Comparison of ENCODE assay signal across 17 cellular contexts in genomic region chr10:132565516-132566209, GRCh38. TPM values are rescaled to one million over a fixed set of nuclear protein-coding genes. Genes with fewer than 3 reads are reported as not detected.
A peak's percentile ranks its signal among the peaks of the same experiment; 100 is the strongest.
DNase-seq lines count a peak whose midpoint lies in the region; ATAC-seq and TF ChIP-seq lines count a peak whose summit lies in the region.
"Had no signal": no experiment of that assay in that cellular context is flagged by ENCODE, and none has a peak within 500 bp of the region (broad histone marks: within the 10 kb centered on the region; RNA-seq: fewer than 3 reads in every experiment).

No MANE protein-coding gene starts in this region.

- H3K4me3 ChIP-seq in H7 (ENCODE audit: insufficient read depth, low read depth, low read length) (no peak overlapping the region), NB4 (ENCODE audit: low read depth, low read length) (no peak overlapping the region), spleen (no peak overlapping the region), tibial nerve (no peak overlapping the region)
- H3K4me3 ChIP-seq: SJCRH30 had no signal

- TF ChIP-seq CTCF in NB4 (IDR thresholded peaks at IDR 0.05; ENCODE audit: low read depth, low read length) (no peak), foreskin keratinocyte (conservative IDR thresholded peaks at IDR 0.05) (peak; percentile 31), spleen (IDR thresholded peaks at IDR 0.05 in 8 of 11, conservative IDR thresholded peaks at IDR 0.05 in 3 of 11) (no peak), tibial nerve (IDR thresholded peaks at IDR 0.05) (no peak), endothelial cell (IDR thresholded peaks at IDR 0.05; ENCODE audit: unreplicated experiment) (no peak)

- DNase-seq in H7 (peak; percentile 27), NB4 (ENCODE audit: low read depth) (peak; percentile 54), foreskin keratinocyte (peak in 1 of 2 donors; percentile 21), spleen (peak; percentile 29), tibial nerve (ENCODE audit: low spot score in 2 of 2) (no peak), endothelial cell (ENCODE audit: low spot score) (no peak)
- DNase-seq: BE2C; CD8-positive, alpha-beta memory T cell; KG1; MM.1S; NCI-H1417; NCI-H1930; NCI-H2171 treated with DMSO at 0.1 percent for 48 hours; NCI-H510A; SJCRH30 had no signal

- H3K27ac Mint-ChIP-seq in endothelial cell (ENCODE audit: unreplicated experiment): no peak overlapping the region
- H3K27ac Mint-ChIP-seq: CD8-positive, alpha-beta memory T cell had no signal

- no peak for TF ChIP-seq POLR2A in NB4 (IDR thresholded peaks at IDR 0.05; ENCODE audit: extremely low read depth, insufficient read length)
- TF ChIP-seq POLR2A in spleen (IDR thresholded peaks at IDR 0.05): no peak
- no peak for TF ChIP-seq POLR2A in tibial nerve (IDR thresholded peaks at IDR 0.05)

- ATAC-seq in foreskin keratinocyte (peak; percentile 47), HG03108 (IDR thresholded peaks at IDR 0.05; ENCODE audit: unreplicated experiment) (no peak)

- H3K36me3 ChIP-seq in H7 (replicated peaks; ENCODE audit: control insufficient read depth, insufficient read depth, low read length) (no peaks in the 10 kb centered on the region), spleen (peaks cover 0 to 8% (median 0%) of the 10 kb centered on the region in 6 donors), tibial nerve (no peaks in the 10 kb centered on the region)
- H3K36me3 ChIP-seq: BE2C, SJCRH30 had no signal

- H3K4me1 ChIP-seq in foreskin keratinocyte (no peaks in the 10 kb centered on the region), spleen (peaks cover 2 to 67% (median 29%) of the 10 kb centered on the region in 6 donors), tibial nerve (peaks cover 0 to 8% (median under 1%) of the 10 kb centered on the region in 4 donors)
- H3K4me1 ChIP-seq: BE2C, SJCRH30 had no signal

- H3K9me3 ChIP-seq in spleen: no peaks in the 10 kb centered on the region
- no peaks in the 10 kb centered on the region for H3K9me3 ChIP-seq in tibial nerve
- H3K9me3 ChIP-seq: BE2C, SJCRH30 had no signal

- intact Hi-C loops in spleen (cut with DNase I; ENCODE audit: low total_unique reads): no loop called here

- H3K4me3 Mint-ChIP-seq in endothelial cell (ENCODE audit: unreplicated experiment): no peak overlapping the region
- H3K4me3 Mint-ChIP-seq: CD8-positive, alpha-beta memory T cell had no signal

- peaks cover 6% of the 10 kb centered on the region for H3K27me3 Mint-ChIP-seq in endothelial cell (ENCODE audit: unreplicated experiment)

- no peak for TF ChIP-seq EP300 in tibial nerve (IDR thresholded peaks at IDR 0.05)

- H3K36me3 Mint-ChIP-seq in endothelial cell (ENCODE audit: low read depth, unreplicated experiment): no peaks in the 10 kb centered on the region

- H3K27me3 ChIP-seq in H7 (ENCODE audit: control insufficient read depth, insufficient read depth, low read length) (no peaks in the 10 kb centered on the region; the same call in 1 of the 2 replicates), foreskin keratinocyte (no peaks in the 10 kb centered on the region), spleen (replicated peaks in 1 of 7) (no peaks in the 10 kb centered on the region), tibial nerve (no peaks in the 10 kb centered on the region)
- H3K27me3 ChIP-seq: BE2C, SJCRH30 had no signal

- H3K4me1 Mint-ChIP-seq in endothelial cell (ENCODE audit: unreplicated experiment): peaks cover 11% of the 10 kb centered on the region

- H3K27ac ChIP-seq in foreskin keratinocyte: no peak overlapping the region
- H3K27ac ChIP-seq in spleen: no peak overlapping the region
- H3K27ac ChIP-seq in tibial nerve: no peak overlapping the region
- H3K27ac ChIP-seq: HL-60, SJCRH30 had no signal

- no peaks in the 10 kb centered on the region for H3K9me3 Mint-ChIP-seq in endothelial cell (ENCODE audit: unreplicated experiment)
- H3K9me3 Mint-ChIP-seq: CD8-positive, alpha-beta memory T cell had no signal

- WGBS in spleen, 5 donors: 91 to 95% (median 93%) methylated on average over 12 of the region's 12 CpGs
- 95% methylated on average over 12 of the region's 12 CpGs for WGBS in tibial nerve, 2 donors

RNA-seq across cellular contexts. Expression of gene INPP5A, which starts 28.1 kb away (rescaled TPM):
- 21.0 and 29.2 TPM in 2 replicates for total RNA-seq in H7 (2014; rRNA removed; shearing (Covaris generic))
- total RNA-seq in foreskin keratinocyte (16.2 and 16.7 TPM in 2 replicates), spleen (10 to 100 TPM; 24.7 to 41.3 (median 33.7) TPM), tibial nerve (100 to 1,000 TPM in 1 of 4 donors, 10 to 100 TPM in 3; 73.8 to 101 (median 86.2) TPM), endothelial cell (ENCODE audit: unreplicated experiment) (45.2 TPM)
- polyA plus RNA-seq in foreskin keratinocyte (8.8 and 10.6 TPM in 2 replicates), spleen (10 to 100 TPM; 11.1 to 16.5 (median 11.7) TPM)

Comparison
In these comparisons a context has a peak if more than half of its experiments do, and no peak if none do; other contexts are left out.
1. DNase-seq: peak in H7 (single experiment), NB4 (single experiment) and spleen (single experiment); none in tibial nerve (0 of 2) and endothelial cell (single experiment).